In the genomic region with DNA sequence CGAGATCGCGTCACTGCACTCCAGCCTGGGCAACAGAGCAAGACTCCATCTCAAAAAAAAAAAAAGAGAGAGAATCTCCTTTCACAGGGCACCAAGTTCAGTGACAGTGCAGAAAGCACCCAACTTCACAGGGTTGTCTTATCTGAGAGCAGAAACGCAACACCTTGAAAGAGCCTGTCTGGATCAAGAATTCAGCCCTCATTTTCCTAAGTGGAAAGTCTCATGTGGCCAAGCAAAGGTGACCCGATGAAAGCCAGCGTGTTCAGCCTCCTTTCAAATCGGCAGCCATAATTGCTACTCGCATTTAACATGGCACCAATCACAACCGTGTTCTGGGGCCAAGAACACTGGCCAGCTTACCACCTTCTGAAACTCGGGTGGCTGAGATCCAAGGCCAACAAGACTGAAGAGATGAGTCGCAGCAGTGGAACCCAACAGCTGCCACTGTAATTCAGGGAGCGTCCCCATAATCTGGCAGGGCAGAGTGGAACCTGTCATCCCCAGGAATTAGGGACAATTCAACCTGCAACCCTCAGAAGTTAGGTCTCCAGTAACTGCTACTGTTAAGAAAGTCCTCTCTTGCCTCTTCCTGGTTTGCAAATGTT, we compare ENCODE assay signal across 26 cellular contexts.
DNase-seq lines count a peak whose midpoint lies in the region; ATAC-seq and FAIRE-seq lines count a peak whose summit lies in the region.
"Had no signal": no experiment of that assay in that cellular context is flagged by ENCODE, and none has a peak within 500 bp of the region (broad histone marks: within the 10 kb centered on the region; RNA-seq: fewer than 3 reads in every experiment).

No MANE protein-coding gene starts in this region.

- H3K27me3 ChIP-seq in adipocyte (replicated peaks; ENCODE audit: control insufficient read depth, insufficient read depth, low read length), result no peaks in the 10 kb centered on the region
- H3K27me3 ChIP-seq: BLaER1, brain microvascular endothelial cell, foreskin keratinocyte, SJSA1, transverse colon had no signal

- DNase-seq in Daoy (ENCODE audit: low read depth), result peak; percentile 65
- DNase-seq in adipocyte (ENCODE audit: low read depth), result peak; percentile 33
- DNase-seq in hepatic stellate cell (ENCODE audit: low spot score), result peak; percentile 18
- no peak for DNase-seq in GM19239 (ENCODE audit: insufficient read length, low spot score)
- no peak for DNase-seq in nucleus accumbens (lab: John Stamatoyannopoulos, UW)
- DNase-seq: activated gamma-delta T cell treated with Interleukin-2 at 50 U/mL for 16 hours; activated T-cell treated with anti-CD3 and anti-CD28 coated beads for 4 hours; brain microvascular endothelial cell; DMS79 treated with DMSO at 0.1 percent for 48 hours; foreskin keratinocyte; Kasumi-1; lower lobe of right lung; mucosa of descending colon; NCI-H1092 treated with DMSO at 0.1 percent for 48 hours; NCI-H187 treated with DMSO at 0.1 percent for 48 hours; nephron progenitor cell; stimulated activated CD4-positive, alpha-beta T cell treated with anti-CD3 and anti-CD28 coated beads, Interleukin-2, amount 100 ng/mL, for 48 hours; T-helper 1 cell; transverse colon had no signal

- ATAC-seq in HG02678 (IDR thresholded peaks at IDR 0.05; ENCODE audit: unreplicated experiment), result no peak
- ATAC-seq: activated CD4-positive, CD25-positive, alpha-beta regulatory T cell treated with anti-CD3 and anti-CD28 coated beads, Interleukin-2, amount 50 U/mL, for 24 hours; foreskin keratinocyte; lower lobe of right lung; mucosa of descending colon had no signal

- H3K4me1 ChIP-seq in adipocyte (ENCODE audit: control insufficient read depth, insufficient read depth, low read length), result peaks cover 90% of the 10 kb centered on the region
- H3K4me1 ChIP-seq: lower lobe of right lung, parathyroid adenoma had no signal

- H3K9me3 ChIP-seq in KOPT-K1 (ENCODE audit: insufficient read depth, low read length, poor library complexity, severe bottlenecking) (peaks cover 3% of the 10 kb centered on the region), adipocyte (ENCODE audit: control insufficient read depth, low read length) (no peaks in the 10 kb centered on the region)
- H3K9me3 ChIP-seq: lower lobe of right lung, mucosa of descending colon, SJSA1, transverse colon had no signal

- no peak for FAIRE-seq in GM19239 (lab: Jason Lieb, UNC)

- H3K9ac ChIP-seq in adipocyte (ENCODE audit: low read length), result no peak overlapping the region
- H3K9ac ChIP-seq: BLaER1, parathyroid adenoma had no signal

- peak overlapping the region; percentile 80 for H3K27ac ChIP-seq in KOPT-K1 (ENCODE audit: low read depth, low read length, poor library complexity, severe bottlenecking)
- H3K27ac ChIP-seq: BLaER1, brain microvascular endothelial cell, HL-60, lower lobe of right lung, parathyroid adenoma, SJSA1, transverse colon had no signal

- no peak overlapping the region for H3K4me3 ChIP-seq in adipocyte (ENCODE audit: low read length)
- H3K4me3 ChIP-seq: BLaER1, lower lobe of right lung, mucosa of descending colon, SJSA1, transverse colon had no signal

- H3K36me3 ChIP-seq in KOPT-K1 (ENCODE audit: insufficient read depth, low read length), result no peaks in the 10 kb centered on the region
- no peaks in the 10 kb centered on the region for H3K36me3 ChIP-seq in adipocyte (ENCODE audit: control insufficient read depth, insufficient read depth, low read length, severe bottlenecking)
- H3K36me3 ChIP-seq: BLaER1, brain microvascular endothelial cell, lower lobe of right lung, SJSA1, transverse colon had no signal

Comparison
In these comparisons a context has a peak if more than half of its experiments do, and no peak if none do; other contexts are left out.
1. DNase-seq: peak in Daoy (single experiment), adipocyte (single experiment) and hepatic stellate cell (single experiment); none in GM19239 (single experiment) and nucleus accumbens (0 of 56).